Comparison of ENCODE assay signal across 27 cellular contexts in the genomic region with DNA sequence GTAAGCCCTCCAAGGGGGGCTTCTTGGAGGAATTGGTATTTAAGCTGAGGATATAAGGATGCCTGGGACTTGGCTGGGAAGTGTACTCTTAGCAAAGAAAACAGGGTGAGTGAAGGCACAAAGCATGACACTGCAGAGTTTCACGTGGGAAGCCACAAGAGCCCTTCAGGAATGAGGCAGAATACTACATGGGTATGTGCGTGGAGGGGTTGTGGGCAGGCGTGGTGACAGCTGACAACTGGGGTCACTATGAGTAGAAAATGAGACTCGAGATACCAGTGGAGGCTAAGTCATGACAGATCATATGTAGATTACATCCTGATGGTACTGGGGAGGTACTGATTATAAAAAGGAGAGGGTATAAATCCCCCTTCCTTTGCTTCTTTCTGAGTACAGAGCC.
"Had no signal": no experiment of that assay in that cellular context is flagged by ENCODE, and none has a peak within 500 bp of the region (broad histone marks: within the 10 kb centered on the region; RNA-seq: fewer than 3 reads in every experiment).

No MANE protein-coding gene starts in this region.

- DNase-seq: naive thymus-derived CD4-positive, alpha-beta T cell; natural killer cell; occipital lobe; ovary; posterior cingulate gyrus; psoas muscle; right cardiac atrium; right lobe of liver; sigmoid colon; spleen; stimulated activated CD4-positive, alpha-beta T cell treated with anti-CD3 and anti-CD28 coated beads, Interleukin-12 subunit alpha, Interleukin-12 subunit beta, amount 100 ng/mL, for 4 hours; stimulated activated CD4-positive, alpha-beta T cell treated with anti-CD3 and anti-CD28 coated beads, Interleukin-1b, Interleukin-23, amount 100 ng/mL, for 48 hours; stimulated activated CD4-positive, alpha-beta T cell treated with anti-CD3 and anti-CD28 coated beads, Interleukin-4, amount 100 ng/mL, for 1 hour; stimulated activated CD4-positive, alpha-beta T cell treated with anti-CD3 and anti-CD28 coated beads, Interleukin-4, amount 100 ng/mL, for 4 hours; stimulated activated CD8-positive, alpha-beta memory T cell treated with anti-CD3 and anti-CD28 coated beads, Interleukin-4, amount 100 ng/mL, for 48 hours; stimulated activated naive B cell treated with anti-CD40 and anti-IgM and Interleukin-4, amounts not matched to agents 10 μg/mL and 1 μg/mL and 100 μg/mL, for 72 hours; stimulated activated naive CD4-positive, alpha-beta T cell treated with Interleukin-2 at 50 U/mL for 16 hours; stomach; tibial artery; transverse colon; upper lobe of right lung; uterus had no signal

- H3K36me3 Mint-ChIP-seq: naive thymus-derived CD4-positive, alpha-beta T cell; natural killer cell; neural progenitor cell; stimulated activated naive B cell treated with anti-CD40 and anti-IgM and Interleukin-4, amounts not matched to agents 10 μg/mL and 1 μg/mL and 100 μg/mL, for 72 hours; type B pancreatic cell had no signal

- H3K9me3 Mint-ChIP-seq: natural killer cell, type B pancreatic cell had no signal

- H3K4me3 Mint-ChIP-seq: naive thymus-derived CD4-positive, alpha-beta T cell; natural killer cell; nephron; neural progenitor cell; stimulated activated naive B cell treated with anti-CD40 and anti-IgM and Interleukin-4, amounts not matched to agents 10 μg/mL and 1 μg/mL and 100 μg/mL, for 72 hours; stimulated activated naive CD8-positive, alpha-beta T cell treated with anti-CD3 and anti-CD28 coated beads, Interleukin-15, Interleukin-2, amounts not matched to agents 100 ng/mL and 50 ng/mL, for 24 hours; type B pancreatic cell had no signal

- H3K27me3 Mint-ChIP-seq: stimulated activated naive CD8-positive, alpha-beta T cell treated with anti-CD3 and anti-CD28 coated beads, Interleukin-15, Interleukin-2, amounts not matched to agents 100 ng/mL and 50 ng/mL, for 24 hours had no signal

- H3K4me1 Mint-ChIP-seq: naive thymus-derived CD4-positive, alpha-beta T cell; natural killer cell; nephron; neural progenitor cell had no signal

- ATAC-seq: naive thymus-derived CD4-positive, alpha-beta T cell; natural killer cell; psoas muscle; right cardiac atrium; right lobe of liver; stimulated activated naive B cell treated with anti-CD40 and anti-IgM and Interleukin-4, amounts not matched to agents 10 μg/mL and 1 μg/mL and 100 μg/mL, for 72 hours; upper lobe of right lung had no signal

- H3K27ac Mint-ChIP-seq: naive thymus-derived CD4-positive, alpha-beta T cell; natural killer cell; nephron; neural progenitor cell; progenitor cell of endocrine pancreas; stimulated activated naive B cell treated with anti-CD40 and anti-IgM and Interleukin-4, amounts not matched to agents 10 μg/mL and 1 μg/mL and 100 μg/mL, for 72 hours; stimulated activated naive CD8-positive, alpha-beta T cell treated with anti-CD3 and anti-CD28 coated beads, Interleukin-15, Interleukin-2, amounts not matched to agents 100 ng/mL and 50 ng/mL, for 24 hours; type B pancreatic cell had no signal
